In genomic region chr3:27484002-27484844, GRCh38 we compare ENCODE assay signal across 8 cellular contexts. TPM values are rescaled to one million over a fixed set of nuclear protein-coding genes. Genes with fewer than 3 reads are reported as not detected.
DNase-seq lines count a peak whose midpoint lies in the region; ATAC-seq and TF ChIP-seq lines count a peak whose summit lies in the region.

Gene SLC4A7, minus strand, starts transcription at chr3:27484384. Its CDS starts 258 bp downstream, at chr3:27484126.

- H3K4me3 ChIP-seq in mesenchymal stem cell (ENCODE audit: insufficient read depth in 1 of 2, low read depth in 1 of 2, low read length in 2 of 2): peak within 1 kb of the TSS; percentile 90 to 100

- peaks cover 37 to 45% of the 10 kb centered on the region in 2 donors for H3K4me1 Mint-ChIP-seq in effector memory CD8-positive, alpha-beta T cell (ENCODE audit: low read depth in 2 of 2)

- H3K14ac ChIP-seq in mesenchymal stem cell (ENCODE audit: low read length in 2 of 2): peak within 1 kb of the TSS in 1 of 2 experiments; percentile 99

- H3K27me3 Mint-ChIP-seq in effector memory CD8-positive, alpha-beta T cell: no peaks in the 10 kb centered on the region

- peak within 1 kb of the TSS; percentile 97 for H2BK5ac ChIP-seq in mesenchymal stem cell (ENCODE audit: low read depth, low read length, poor library complexity, severe bottlenecking)

- TF ChIP-seq CTCF in GM20000 (IDR thresholded peaks at IDR 0.05; ENCODE audit: extremely low read depth, missing control alignments): no peak

- peak within 1 kb of the TSS; percentile 95 for H2AFZ ChIP-seq in mesenchymal stem cell (ENCODE audit: low read depth, low read length)

- H3K4me1 ChIP-seq in mesenchymal stem cell (ENCODE audit: control insufficient read depth, insufficient read depth, low read depth, low read length): peaks cover 6% of the 10 kb centered on the region

- H3K4me3 Mint-ChIP-seq in effector memory CD8-positive, alpha-beta T cell: peak within 1 kb of the TSS; percentile 100

- peak within 1 kb of the TSS; percentile 75 for H3K27ac ChIP-seq in mesenchymal stem cell (ENCODE audit: low read length, poor library complexity, severe bottlenecking)

- peak within 1 kb of the TSS; percentile 97 to 98 for H3K27ac Mint-ChIP-seq in effector memory CD8-positive, alpha-beta T cell

- no peaks in the 10 kb centered on the region for H3K79me1 ChIP-seq in mesenchymal stem cell (replicated peaks; ENCODE audit: low read length, poor library complexity, severe bottlenecking)

- peaks cover 2 to 25% of the 10 kb centered on the region in 2 experiments for H3K36me3 ChIP-seq in mesenchymal stem cell (ENCODE audit: control insufficient read depth in 1 of 2, insufficient read depth in 2 of 2, low read depth in 1 of 2, low read length in 2 of 2)

- H3K27me3 ChIP-seq in mesenchymal stem cell (ENCODE audit: control insufficient read depth in 1 of 2, insufficient read depth in 1 of 2, low read length in 2 of 2): no peaks in the 10 kb centered on the region

- peak within 1 kb of the TSS; percentile 94 to 100 for H3K18ac ChIP-seq in mesenchymal stem cell (ENCODE audit: low read depth in 1 of 2, low read length in 2 of 2)

- DNase-seq in CMK (ENCODE audit: low read depth) (peak; percentile 80), GM20000 (ENCODE audit: low spot score) (peak; percentile 98), HT-29 (ENCODE audit: low spot score) (peak; percentile 93), NOMO-1 (lab: John Stamatoyannopoulos, UW; ENCODE audit: unreplicated experiment in 2 of 2) (peak; percentile 95 to 98), mesenchymal stem cell (peak; percentile 95)
- DNase-seq in activated CD8-positive, alpha-beta memory T cell treated with anti-CD3 and anti-CD28 coated beads for 4 hours (ENCODE audit: low read depth in 2 of 2): peak; percentile 97 to 98
- DNase-seq in effector memory CD8-positive, alpha-beta T cell: peak; percentile 98 to 99 (median 98)
- DNase-seq in stimulated activated CD8-positive, alpha-beta memory T cell treated with anti-CD3 and anti-CD28 coated beads, Interleukin-12 subunit alpha, Interleukin-12 subunit beta, amount 100 ng/mL, for 4 hours (ENCODE audit: low read depth): peak; percentile 98

- H3K4me2 ChIP-seq in mesenchymal stem cell (ENCODE audit: low read length, poor library complexity, severe bottlenecking): peak within 1 kb of the TSS; percentile 70

- peak within 1 kb of the TSS; percentile 92 for H2BK120ac ChIP-seq in mesenchymal stem cell (ENCODE audit: low read depth, low read length)

- peak within 1 kb of the TSS; percentile 75 to 91 for H3K4ac ChIP-seq in mesenchymal stem cell (ENCODE audit: low read depth in 1 of 2, low read length in 2 of 2)

- peak within 1 kb of the TSS in 1 of 2 experiments; percentile 77 for H2BK12ac ChIP-seq in mesenchymal stem cell (ENCODE audit: low read length in 2 of 2)

- no peaks in the 10 kb centered on the region for H3K9me3 ChIP-seq in mesenchymal stem cell (ENCODE audit: control insufficient read depth, low read length)

- peak within 1 kb of the TSS; percentile 96 for H2AK5ac ChIP-seq in mesenchymal stem cell (ENCODE audit: low read length, severe bottlenecking)

- peaks cover 19% of the 10 kb centered on the region for H3K36me3 Mint-ChIP-seq in effector memory CD8-positive, alpha-beta T cell (ENCODE audit: insufficient read depth)

- peak; percentile 87 for ATAC-seq in effector memory CD8-positive, alpha-beta T cell (replicated peaks)

- H4K91ac ChIP-seq in mesenchymal stem cell (ENCODE audit: low read length): peak within 1 kb of the TSS; percentile 80

- H3K23ac ChIP-seq in mesenchymal stem cell (ENCODE audit: low read length in 2 of 2): peak within 1 kb of the TSS; percentile 60 to 100

- H2BK15ac ChIP-seq in mesenchymal stem cell (ENCODE audit: low read depth, poor library complexity, severe bottlenecking): peak within 1 kb of the TSS; percentile 97

- WGBS in mesenchymal stem cell: under 1% methylated on average over 72 of the region's 100 CpGs

- H4K8ac ChIP-seq in mesenchymal stem cell (ENCODE audit: low read length): peak within 1 kb of the TSS; percentile 93

- H3K9me3 Mint-ChIP-seq in effector memory CD8-positive, alpha-beta T cell: no peaks in the 10 kb centered on the region

- H3K9ac ChIP-seq in mesenchymal stem cell (ENCODE audit: low read length): peak within 1 kb of the TSS; percentile 97

RNA-seq across cellular contexts. Expression of gene SLC4A7, which starts in this region (rescaled TPM):
- 12.7 and 19.6 TPM in 2 replicates for total RNA-seq in HT-29 (2014; rRNA removed; shearing (Covaris generic))
- 11.7 TPM for polyA plus RNA-seq in mesenchymal stem cell (2013, experiment 1 of 2)
- 10.7 TPM for polyA plus RNA-seq in mesenchymal stem cell (2013, experiment 2 of 2)

Comparison
In these comparisons a context has a peak if more than half of its experiments do, and no peak if none do; other contexts are left out.
1. Peak in every context shown above with its lines: DNase-seq, ATAC-seq, H3K4me3 ChIP-seq and H3K27ac ChIP-seq.